ENCODE assay signal across 8 cellular contexts in genomic region chr7:54758702-54759665, GRCh38. TPM values are rescaled to one million over a fixed set of nuclear protein-coding genes. Genes with fewer than 3 reads are reported as not detected.
DNase-seq lines count a peak whose midpoint lies in the region; ATAC-seq and TF ChIP-seq lines count a peak whose summit lies in the region.

TSS of gene SEC61G (minus strand) at chr7:54759211. CDS start at chr7:54757588, 1,623 bp downstream.

- ATAC-seq in HG02759 (IDR thresholded peaks at IDR 0.05; ENCODE audit: unreplicated experiment) (peak; percentile 98), Right ventricle myocardium inferior (peak; percentile 99)

- TF ChIP-seq CTCF in GM12864 (IDR thresholded peaks at IDR 0.05; ENCODE audit: low read depth, low read length, missing control alignments) (no peak), ovary (IDR thresholded peaks at IDR 0.05) (no peak), thyroid gland (IDR thresholded peaks at IDR 0.05) (no peak)

- intact Hi-C loops in Right ventricle myocardium inferior (cut with DNase I) (no loop called here), ovary (cut with DNase I) (no loop called here), thyroid gland (cut with DNase I) (no loop called here)

- TF ChIP-seq POLR2A in ovary (IDR thresholded peaks at IDR 0.05) (peak; percentile 94), thyroid gland (IDR thresholded peaks at IDR 0.05) (peak; percentile 61 to 90)

- DNase-seq in GM12864 (ENCODE audit: low read depth) (peak; percentile 95), NCI-H1417 (lab: John Stamatoyannopoulos, UW) (peak; percentile 95 to 98 (median 95)), SW 1271 (lab: John Stamatoyannopoulos, UW) (peak; percentile 87 to 93), Right ventricle myocardium inferior (ENCODE audit: missing footprints) (peak; percentile 98), ovary (peak; percentile 96 to 99 (median 98)), thyroid gland (peak; percentile 97 to 98)
- DNase-seq in activated naive CD8-positive, alpha-beta T cell treated with anti-CD3 and anti-CD28 coated beads, Interleukin-2, amount 50 U/mL, for 16 hours (ENCODE audit: low read depth, low spot score): peak; percentile 88

- no peaks in the 10 kb centered on the region for H3K9me3 ChIP-seq in ovary
- no peaks in the 10 kb centered on the region for H3K9me3 ChIP-seq in thyroid gland

- WGBS in ovary, 3 donors: 0% methylated on average over 38 to 73 of the region's 73 CpGs
- 0 to 1% methylated on average over 15 to 37 of the region's 73 CpGs for WGBS in thyroid gland, 2 donors

- H3K4me1 ChIP-seq in ovary (ENCODE audit: insufficient read depth): peaks cover 4% of the 10 kb centered on the region
- peaks cover 19% of the 10 kb centered on the region in 2 donors for H3K4me1 ChIP-seq in thyroid gland

- H3K4me3 ChIP-seq in GM12864 (ENCODE audit: low read depth, low read length): peak within 1 kb of the TSS; percentile 96
- peak within 1 kb of the TSS; percentile 97 for H3K4me3 ChIP-seq in ovary
- H3K4me3 ChIP-seq in thyroid gland (replicated peaks in 1 of 3): peak within 1 kb of the TSS; percentile 44 to 94 (median 80)

- H3K27ac ChIP-seq in ovary (peak within 1 kb of the TSS; percentile 61 to 74), thyroid gland (peak within 1 kb of the TSS; percentile 69 to 78 (median 77))

- H3K27me3 ChIP-seq in ovary (no peaks in the 10 kb centered on the region), thyroid gland (no peaks in the 10 kb centered on the region)

- no peaks in the 10 kb centered on the region for H3K36me3 ChIP-seq in ovary
- no peaks in the 10 kb centered on the region for H3K36me3 ChIP-seq in thyroid gland

- TF ChIP-seq EP300 in ovary (IDR thresholded peaks at IDR 0.05): no peak

RNA-seq across cellular contexts. Expression of gene SEC61G, which starts in this region (rescaled TPM):
- total RNA-seq in Right ventricle myocardium inferior (103 TPM), ovary (100 to 1,000 TPM in 3 of 7 donors, 10 to 100 TPM in 4; 66.7 to 165 (median 79.9) TPM), thyroid gland (100 to 1,000 TPM; 226 to 422 (median 267) TPM)
- 100 to 1,000 TPM; 157 to 187 TPM for polyA plus RNA-seq in ovary

Comparison
In these comparisons a context has a peak if more than half of its experiments do, and no peak if none do; other contexts are left out.
1. Peak in every context shown above with its lines: DNase-seq, ATAC-seq, H3K4me3 ChIP-seq and H3K27ac ChIP-seq.